In the genomic region with DNA sequence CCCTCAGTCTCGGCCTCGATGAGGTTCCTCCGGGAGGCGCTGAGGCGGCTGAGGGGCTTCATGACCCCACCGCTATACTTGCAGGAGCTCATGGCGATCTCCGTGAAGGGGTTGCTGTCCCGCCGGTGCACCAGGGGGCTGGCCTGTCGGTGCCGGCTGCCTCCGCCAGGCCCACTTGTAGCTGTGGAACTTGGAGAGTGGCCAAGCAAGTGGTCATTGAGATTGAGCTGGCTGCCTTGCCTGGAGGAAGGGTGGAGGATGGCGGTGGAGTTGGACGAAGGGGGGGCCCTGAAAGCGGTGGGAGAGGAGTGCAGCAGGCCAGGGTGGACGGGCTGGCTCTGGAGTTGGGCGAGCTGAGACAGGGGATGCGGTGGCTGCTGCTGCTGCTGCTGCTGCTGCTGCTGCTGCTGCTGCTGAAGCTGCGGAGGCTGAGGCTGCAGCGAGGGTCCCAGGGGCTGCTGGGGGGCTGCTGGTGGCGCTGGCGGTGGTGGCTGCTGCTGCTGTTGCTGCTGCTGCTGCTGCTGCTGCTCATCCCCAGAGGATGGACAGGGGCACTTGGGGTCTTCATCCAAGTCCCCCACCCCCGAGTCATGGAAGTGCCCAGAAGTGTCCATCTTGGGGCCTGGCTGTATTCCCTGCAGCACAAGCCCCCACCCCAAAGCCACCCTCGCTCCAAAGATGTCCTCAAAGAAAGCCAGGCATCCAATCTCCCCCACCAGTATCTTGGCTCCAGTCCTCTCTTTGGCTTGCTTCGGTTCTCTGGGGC, we compare ENCODE assay signal across 1 cellular context.
TF ChIP-seq lines count a peak whose summit lies in the region.

No MANE protein-coding gene starts in this region.

TF ChIP-seq in H1, 55 proteins besides CTCF, POLR2A, EP300 and RAD21 (continued from another document):
- TF ChIP-seq ASH2L (IDR thresholded peaks at IDR 0.05; ENCODE audit: low read length), result peak; percentile 9
TF ChIP-seq in H1: peak in this region for 1.
